ENCODE assay signal across 19 cellular contexts in genomic region chr7:36827914-36828313, GRCh38.
DNase-seq lines count a peak whose midpoint lies in the region; ATAC-seq, FAIRE-seq and TF ChIP-seq lines count a peak whose summit lies in the region.
"Had no signal": no experiment of that assay in that cellular context is flagged by ENCODE, and none has a peak within 500 bp of the region (broad histone marks: within the 10 kb centered on the region; RNA-seq: fewer than 3 reads in every experiment).

No MANE protein-coding gene starts in this region.

- no peak for TF ChIP-seq CTCF in bronchial epithelial cell (IDR thresholded peaks at IDR 0.05; ENCODE audit: insufficient read depth, low read length, severe bottlenecking)

- 79 to 83% methylated on average over 3 of the region's 3 CpGs for WGBS in aorta, 2 donors

- no peaks in the 10 kb centered on the region for H3K4me1 ChIP-seq in aorta (ENCODE audit: control insufficient read depth in 1 of 2, insufficient read depth in 2 of 2, low read length in 2 of 2)
- H3K4me1 ChIP-seq: SJCRH30 had no signal

- intact Hi-C loops in aorta (cut with DNase I): no loop called here

- H3K4me3 ChIP-seq in bronchial epithelial cell (ENCODE audit: low read depth, low read length): no peak overlapping the region
- no peak overlapping the region for H3K4me3 ChIP-seq in aorta (ENCODE audit: low read length in 2 of 2)
- H3K4me3 ChIP-seq: SJCRH30 had no signal

- H3K36me3 ChIP-seq in bronchial epithelial cell (ENCODE audit: control insufficient read depth, insufficient read depth, low read length): no peaks in the 10 kb centered on the region
- no peaks in the 10 kb centered on the region for H3K36me3 ChIP-seq in aorta (ENCODE audit: control insufficient read depth in 1 of 2, insufficient read depth in 2 of 2, low read length in 1 of 2)
- H3K36me3 ChIP-seq: SJCRH30 had no signal

- peaks cover 2% of the 10 kb centered on the region for H3K9me3 ChIP-seq in aorta (ENCODE audit: control insufficient read depth, low read length)
- H3K9me3 ChIP-seq: SJCRH30 had no signal

- TF ChIP-seq POLR2A in GM12891 (IDR thresholded peaks at IDR 0.05; ENCODE audit: low read depth, low read length): no peak

- DNase-seq in GM12891 (ENCODE audit: insufficient read length, low spot score): no peak
- peak; percentile 13 for DNase-seq in MV-4-11 (lab: John Stamatoyannopoulos, UW)
- DNase-seq in bronchial epithelial cell (ENCODE audit: low read depth): peak; percentile 60
- DNase-seq in kidney tubule cell (ENCODE audit: low spot score): peak; percentile 24
- no peak for DNase-seq in stimulated activated CD4-positive, alpha-beta T cell treated with anti-CD3 and anti-CD28 coated beads, Interleukin-4, amount 100 ng/mL, for 4 hours
- DNase-seq in epidermal melanocyte (ENCODE audit: insufficient read length, low spot score): no peak
- DNase-seq in aorta: no peak
- DNase-seq: ACHN, DMS79, H9, NCI-H1417 treated with DMSO at 0.1 percent for 48 hours, NCI-H187 treated with DMSO at 0.1 percent for 48 hours, NCI-H2227 treated with DMSO at 0.1 percent for 48 hours, NCI-H510A treated with DMSO at 0.1 percent for 48 hours, NCI-H82, RPMI8226, SJCRH30 had no signal

- peak; percentile 13 for FAIRE-seq in GM12891 (lab: Jason Lieb, UNC)
- peak; percentile 76 for FAIRE-seq in bronchial epithelial cell (lab: Jason Lieb, UNC)

- no peak overlapping the region for H3K27ac ChIP-seq in aorta (ENCODE audit: low read depth in 1 of 2, low read length in 2 of 2)
- H3K27ac ChIP-seq: C4-2B, HL-60, SJCRH30 had no signal

- no peak for ATAC-seq in aorta (ENCODE audit: low FRiP score)

- no peaks in the 10 kb centered on the region for H3K27me3 ChIP-seq in bronchial epithelial cell (ENCODE audit: control insufficient read depth, insufficient read depth, low read length)
- H3K27me3 ChIP-seq in aorta (ENCODE audit: control insufficient read depth in 1 of 2, insufficient read depth in 2 of 2, low read length in 1 of 2): no peaks in the 10 kb centered on the region
- H3K27me3 ChIP-seq: SJCRH30 had no signal

TF ChIP-seq in GM12891, 5 proteins besides CTCF, POLR2A, EP300 and RAD21:
- TF ChIP-seq SPI1 (IDR thresholded peaks at IDR 0.05; ENCODE audit: low read depth, low read length) (no peak), POLR2AphosphoS5 (IDR thresholded peaks at IDR 0.05; ENCODE audit: low read depth, low read length) (no peak), POU2F2 (IDR thresholded peaks at IDR 0.05; ENCODE audit: low read depth, low read length) (no peak), TAF1 (IDR thresholded peaks at IDR 0.05; ENCODE audit: low read depth, low read length) (no peak)

Comparison
In these comparisons a context has a peak if more than half of its experiments do, and no peak if none do; other contexts are left out.
1. DNase-seq: peak in MV-4-11 (single experiment), bronchial epithelial cell (single experiment) and kidney tubule cell (single experiment); none in GM12891 (single experiment), stimulated activated CD4-positive, alpha-beta T cell treated with anti-CD3 and anti-CD28 coated beads, Interleukin-4, amount 100 ng/mL, for 4 hours (0 of 2), epidermal melanocyte (single experiment) and aorta (0 of 2).